In the genomic region with DNA sequence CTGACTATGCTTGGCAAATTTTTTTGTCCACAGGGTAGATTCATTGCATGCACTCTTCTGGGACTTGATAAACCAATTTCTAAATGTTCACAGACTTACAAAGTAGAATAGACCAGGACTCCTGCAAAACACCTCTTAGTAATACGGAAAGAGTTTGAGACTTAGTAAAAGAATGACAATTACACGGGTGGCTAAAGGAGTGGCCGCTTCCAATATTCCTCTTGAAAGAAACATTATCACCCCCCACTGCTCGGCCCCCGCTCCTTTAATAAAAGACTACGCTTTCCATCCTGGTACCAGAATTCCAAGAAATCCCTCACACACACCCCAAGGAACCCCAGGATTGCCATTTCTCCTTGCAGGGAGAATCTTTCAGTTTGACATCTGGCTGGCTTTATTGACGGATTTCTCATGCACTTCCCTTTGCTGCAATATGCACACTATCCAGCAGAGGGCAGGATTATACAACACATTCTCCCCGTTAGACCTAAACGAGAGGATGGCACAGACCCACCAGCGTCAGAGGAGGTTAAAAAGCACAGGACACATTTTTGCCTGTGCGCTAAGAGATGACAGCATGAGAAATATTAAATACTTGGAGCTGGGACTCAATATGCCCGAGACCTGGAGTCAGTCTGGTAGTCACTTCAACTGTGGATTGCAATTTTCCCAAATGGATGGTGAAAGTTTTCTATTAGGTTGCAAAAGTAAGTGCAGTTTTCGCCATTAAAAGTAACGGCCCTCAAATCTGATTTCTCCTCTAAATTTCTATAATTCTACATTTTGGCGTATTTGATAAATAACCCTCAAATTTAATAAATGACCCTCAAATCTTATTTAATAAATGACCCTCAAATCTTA, we compare ENCODE assay signal across 2 cellular contexts.
TF ChIP-seq lines count a peak whose summit lies in the region.

No MANE protein-coding gene starts in this region.

TF ChIP-seq in IMR-90, 13 proteins besides CTCF, POLR2A, EP300 and RAD21:
- TF ChIP-seq, protein P1, sequence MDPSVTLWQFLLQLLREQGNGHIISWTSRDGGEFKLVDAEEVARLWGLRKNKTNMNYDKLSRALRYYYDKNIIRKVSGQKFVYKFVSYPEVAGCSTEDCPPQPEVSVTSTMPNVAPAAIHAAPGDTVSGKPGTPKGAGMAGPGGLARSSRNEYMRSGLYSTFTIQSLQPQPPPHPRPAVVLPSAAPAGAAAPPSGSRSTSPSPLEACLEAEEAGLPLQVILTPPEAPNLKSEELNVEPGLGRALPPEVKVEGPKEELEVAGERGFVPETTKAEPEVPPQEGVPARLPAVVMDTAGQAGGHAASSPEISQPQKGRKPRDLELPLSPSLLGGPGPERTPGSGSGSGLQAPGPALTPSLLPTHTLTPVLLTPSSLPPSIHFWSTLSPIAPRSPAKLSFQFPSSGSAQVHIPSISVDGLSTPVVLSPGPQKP (IDR thresholded peaks at IDR 0.05; ENCODE audit: borderline replicate concordance, low read depth, low read length): no peak
- TF ChIP-seq CHD1 (IDR thresholded peaks at IDR 0.05; ENCODE audit: low read depth, low read length) (no peak), MAFK (IDR thresholded peaks at IDR 0.05; ENCODE audit: low read depth, low read length) (no peak), SMC3 (IDR thresholded peaks at IDR 0.05; ENCODE audit: low read depth, low read length) (peak; percentile 99), MAZ (IDR thresholded peaks at IDR 0.05; ENCODE audit: borderline replicate concordance, low read depth, low read length) (no peak)
- TF ChIP-seq, protein P2, sequence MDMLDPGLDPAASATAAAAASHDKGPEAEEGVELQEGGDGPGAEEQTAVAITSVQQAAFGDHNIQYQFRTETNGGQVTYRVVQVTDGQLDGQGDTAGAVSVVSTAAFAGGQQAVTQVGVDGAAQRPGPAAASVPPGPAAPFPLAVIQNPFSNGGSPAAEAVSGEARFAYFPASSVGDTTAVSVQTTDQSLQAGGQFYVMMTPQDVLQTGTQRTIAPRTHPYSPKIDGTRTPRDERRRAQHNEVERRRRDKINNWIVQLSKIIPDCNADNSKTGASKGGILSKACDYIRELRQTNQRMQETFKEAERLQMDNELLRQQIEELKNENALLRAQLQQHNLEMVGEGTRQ (IDR thresholded peaks at IDR 0.05; ENCODE audit: low read depth, low read length): no peak

TF ChIP-seq in neural cell, 6 proteins besides CTCF, POLR2A, EP300 and RAD21:
- no peak for TF ChIP-seq MXI1 (conservative IDR thresholded peaks at IDR 0.05; ENCODE audit: poor library complexity, severe bottlenecking)
- no peak for TF ChIP-seq POLR2AphosphoS5 (IDR thresholded peaks at IDR 0.05)
- TF ChIP-seq, protein P3, sequence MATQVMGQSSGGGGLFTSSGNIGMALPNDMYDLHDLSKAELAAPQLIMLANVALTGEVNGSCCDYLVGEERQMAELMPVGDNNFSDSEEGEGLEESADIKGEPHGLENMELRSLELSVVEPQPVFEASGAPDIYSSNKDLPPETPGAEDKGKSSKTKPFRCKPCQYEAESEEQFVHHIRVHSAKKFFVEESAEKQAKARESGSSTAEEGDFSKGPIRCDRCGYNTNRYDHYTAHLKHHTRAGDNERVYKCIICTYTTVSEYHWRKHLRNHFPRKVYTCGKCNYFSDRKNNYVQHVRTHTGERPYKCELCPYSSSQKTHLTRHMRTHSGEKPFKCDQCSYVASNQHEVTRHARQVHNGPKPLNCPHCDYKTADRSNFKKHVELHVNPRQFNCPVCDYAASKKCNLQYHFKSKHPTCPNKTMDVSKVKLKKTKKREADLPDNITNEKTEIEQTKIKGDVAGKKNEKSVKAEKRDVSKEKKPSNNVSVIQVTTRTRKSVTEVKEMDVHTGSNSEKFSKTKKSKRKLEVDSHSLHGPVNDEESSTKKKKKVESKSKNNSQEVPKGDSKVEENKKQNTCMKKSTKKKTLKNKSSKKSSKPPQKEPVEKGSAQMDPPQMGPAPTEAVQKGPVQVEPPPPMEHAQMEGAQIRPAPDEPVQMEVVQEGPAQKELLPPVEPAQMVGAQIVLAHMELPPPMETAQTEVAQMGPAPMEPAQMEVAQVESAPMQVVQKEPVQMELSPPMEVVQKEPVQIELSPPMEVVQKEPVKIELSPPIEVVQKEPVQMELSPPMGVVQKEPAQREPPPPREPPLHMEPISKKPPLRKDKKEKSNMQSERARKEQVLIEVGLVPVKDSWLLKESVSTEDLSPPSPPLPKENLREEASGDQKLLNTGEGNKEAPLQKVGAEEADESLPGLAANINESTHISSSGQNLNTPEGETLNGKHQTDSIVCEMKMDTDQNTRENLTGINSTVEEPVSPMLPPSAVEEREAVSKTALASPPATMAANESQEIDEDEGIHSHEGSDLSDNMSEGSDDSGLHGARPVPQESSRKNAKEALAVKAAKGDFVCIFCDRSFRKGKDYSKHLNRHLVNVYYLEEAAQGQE (IDR thresholded peaks at IDR 0.05; ENCODE audit: borderline replicate concordance): no peak
- TF ChIP-seq SMC3 (conservative IDR thresholded peaks at IDR 0.05; ENCODE audit: poor library complexity): peak; percentile 100
- no peak for TF ChIP-seq TAF1 (IDR thresholded peaks at IDR 0.05; ENCODE audit: low read depth)
